In the genomic region with DNA sequence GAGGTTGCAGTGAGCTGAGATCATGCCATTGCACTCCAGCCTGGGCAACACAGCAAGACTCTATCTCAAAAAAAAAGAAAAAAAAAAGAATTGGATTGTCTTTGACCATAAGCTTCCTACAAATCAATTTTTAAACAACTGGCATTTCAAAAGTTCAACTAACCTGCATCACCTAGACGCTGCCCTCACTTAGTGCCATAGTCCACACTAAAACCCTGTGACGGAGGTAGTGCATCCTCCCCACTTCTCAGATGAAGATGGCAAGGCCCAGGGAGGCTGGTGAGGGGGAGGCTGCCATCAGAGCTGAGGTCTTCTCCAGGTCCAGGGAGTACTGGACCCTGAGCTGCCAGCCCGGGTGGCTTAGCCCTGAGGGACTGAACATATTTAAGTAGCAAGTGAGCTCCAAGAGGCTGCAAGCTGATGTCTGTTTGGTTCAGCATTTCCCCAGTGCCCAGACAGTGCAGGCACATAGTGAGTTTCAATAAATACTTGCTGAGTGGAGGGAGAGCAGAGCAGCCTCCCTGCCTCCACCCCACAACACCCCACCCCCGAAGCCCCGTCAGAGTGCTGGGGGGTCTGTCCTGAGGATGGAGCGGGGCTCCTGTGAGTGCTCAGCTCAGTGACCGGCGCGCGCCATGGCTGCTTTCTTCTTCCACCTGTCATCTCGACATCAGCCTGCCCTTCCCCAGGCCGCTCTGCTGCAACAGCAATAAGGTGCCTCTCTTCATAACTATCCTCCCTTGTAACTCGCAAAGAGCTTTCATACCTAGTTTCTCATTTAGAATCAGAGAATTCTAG, we compare ENCODE assay signal across 21 cellular contexts. TPM values are rescaled to one million over a fixed set of nuclear protein-coding genes. Genes with fewer than 3 reads are reported as not detected.
DNase-seq lines count a peak whose midpoint lies in the region; ATAC-seq and TF ChIP-seq lines count a peak whose summit lies in the region.
"Had no signal": no experiment of that assay in that cellular context is flagged by ENCODE, and none has a peak within 500 bp of the region (broad histone marks: within the 10 kb centered on the region; RNA-seq: fewer than 3 reads in every experiment).

No MANE protein-coding gene starts in this region.

- peak overlapping the region; percentile 94 for H3K27ac ChIP-seq in RWPE2 (ENCODE audit: poor library complexity, severe bottlenecking)
- H3K27ac ChIP-seq in left lung: peak overlapping the region; percentile 13 to 80
- peak overlapping the region; percentile 10 for H3K27ac ChIP-seq in psoas muscle

- WGBS in psoas muscle, 3 donors: 94% methylated on average over 13 of the region's 13 CpGs

- intact Hi-C loops in CD14-positive monocyte (cut with micrococcal nuclease) (loop anchor here (2.0 to 10.0 kb wide), 3 partner anchors 32 to 179 kb away; partner anchors contain the start of genes MGLL (in 1 of the 2) and TPRA1 (in 1 of the 2)), left lung (cut with DNase I) (no loop called here), psoas muscle (cut with DNase I) (no loop called here)

- H3K4me1 Mint-ChIP-seq in CD14-positive monocyte: peaks cover 76% of the 10 kb centered on the region
- H3K4me1 Mint-ChIP-seq in type B pancreatic cell (ENCODE audit: unreplicated experiment): peaks cover 9% of the 10 kb centered on the region

- H3K4me1 ChIP-seq in RWPE2 (ENCODE audit: insufficient read depth, poor library complexity, severe bottlenecking) (peaks cover 33% of the 10 kb centered on the region), left lung (peaks cover 9 to 86% of the 10 kb centered on the region in 2 donors), psoas muscle (peaks cover 50% of the 10 kb centered on the region)

- H3K4me3 ChIP-seq in RWPE2 (ENCODE audit: severe bottlenecking) (no peak overlapping the region), left lung (no peak overlapping the region), psoas muscle (no peak overlapping the region)
- H3K4me3 ChIP-seq: dorsolateral prefrontal cortex, tibial nerve had no signal

- ATAC-seq in RWPE2 (ENCODE audit: low read depth): no peak
- ATAC-seq in left lung: no peak
- no peak for ATAC-seq in psoas muscle
- no peak for ATAC-seq in GM19463 (IDR thresholded peaks at IDR 0.05; ENCODE audit: unreplicated experiment)

- H3K27me3 Mint-ChIP-seq in CD14-positive monocyte (ENCODE audit: low read depth in 3 of 3) (peaks cover 0 to 5% (median 0%) of the 10 kb centered on the region in 3 donors), type B pancreatic cell (peaks cover 3% of the 10 kb centered on the region)

- H3K9me3 Mint-ChIP-seq in CD14-positive monocyte: peaks cover 0 to 5% (median 1%) of the 10 kb centered on the region in 7 donors
- H3K9me3 Mint-ChIP-seq in type B pancreatic cell: peaks cover 6% of the 10 kb centered on the region
- H3K9me3 Mint-ChIP-seq: activated naive CD4-positive, alpha-beta T cell treated with anti-CD3 and anti-CD28 coated beads, Interleukin-2, amount 10 ng/mL, durations not matched to agents 7 days and 5 days; T-helper 1 cell treated with Interleukin-12 subunit alpha and Interleukin-12 subunit beta and Interleukin-4 antibody, amounts not matched to agents 30 μg/mL and 1 μg/mL, for 36 hours had no signal

- H3K27ac Mint-ChIP-seq in CD14-positive monocyte: peak overlapping the region; percentile 51 to 96 (median 89)
- no peak overlapping the region for H3K27ac Mint-ChIP-seq in type B pancreatic cell
- H3K27ac Mint-ChIP-seq: activated naive CD4-positive, alpha-beta T cell treated with anti-CD3 and anti-CD28 coated beads, Interleukin-2, amount 10 ng/mL, durations not matched to agents 7 days and 5 days; stimulated activated naive CD8-positive, alpha-beta T cell treated with anti-CD3 and anti-CD28 coated beads, Interleukin-15, Interleukin-2, amounts not matched to agents 100 ng/mL and 50 ng/mL, for 24 hours; T-helper 1 cell treated with Interleukin-12 subunit alpha and Interleukin-12 subunit beta and Interleukin-4 antibody, amounts not matched to agents 30 μg/mL and 1 μg/mL, for 36 hours had no signal

- H3K36me3 ChIP-seq in RWPE2 (ENCODE audit: low read depth): no peaks in the 10 kb centered on the region
- H3K36me3 ChIP-seq in left lung: no peaks in the 10 kb centered on the region
- H3K36me3 ChIP-seq in psoas muscle (ENCODE audit: insufficient read depth in 1 of 2, low read depth in 1 of 2): no peaks in the 10 kb centered on the region

- H3K9me3 ChIP-seq in RWPE2 (ENCODE audit: severe bottlenecking) (peaks cover 3% of the 10 kb centered on the region), left lung (no peaks in the 10 kb centered on the region), psoas muscle (no peaks in the 10 kb centered on the region)

- H3K27me3 ChIP-seq in RWPE2 (ENCODE audit: insufficient read depth, poor library complexity, severe bottlenecking) (no peaks in the 10 kb centered on the region), left lung (no peaks in the 10 kb centered on the region), psoas muscle (ENCODE audit: insufficient read depth in 3 of 3, low read length in 2 of 3) (no peaks in the 10 kb centered on the region)
- H3K27me3 ChIP-seq: dorsolateral prefrontal cortex, tibial nerve had no signal

- H3K4me3 Mint-ChIP-seq in CD14-positive monocyte: no peak overlapping the region
- no peak overlapping the region for H3K4me3 Mint-ChIP-seq in type B pancreatic cell
- H3K4me3 Mint-ChIP-seq: activated naive CD4-positive, alpha-beta T cell treated with anti-CD3 and anti-CD28 coated beads, Interleukin-2, amount 10 ng/mL, durations not matched to agents 7 days and 5 days; stimulated activated naive CD8-positive, alpha-beta T cell treated with anti-CD3 and anti-CD28 coated beads, Interleukin-15, Interleukin-2, amounts not matched to agents 100 ng/mL and 50 ng/mL, for 24 hours; T-helper 1 cell treated with Interleukin-12 subunit alpha and Interleukin-12 subunit beta and Interleukin-4 antibody, amounts not matched to agents 30 μg/mL and 1 μg/mL, for 36 hours had no signal

- H3K36me3 Mint-ChIP-seq in CD14-positive monocyte: peaks cover 0 to 7% of the 10 kb centered on the region in 2 donors
- H3K36me3 Mint-ChIP-seq in type B pancreatic cell: no peaks in the 10 kb centered on the region
- H3K36me3 Mint-ChIP-seq: activated naive CD4-positive, alpha-beta T cell treated with anti-CD3 and anti-CD28 coated beads, Interleukin-2, amount 10 ng/mL, durations not matched to agents 7 days and 5 days had no signal

- TF ChIP-seq CTCF in CD14-positive monocyte (IDR thresholded peaks at IDR 0.05) (no peak), RWPE2 (IDR thresholded peaks at IDR 0.05; ENCODE audit: poor library complexity, severe bottlenecking) (no peak), left lung (IDR thresholded peaks at IDR 0.05) (no peak), psoas muscle (IDR thresholded peaks at IDR 0.05) (no peak), type B pancreatic cell (conservative IDR thresholded peaks at IDR 0.05) (no peak)

- DNase-seq in CD14-positive monocyte (ENCODE audit: low spot score) (no peak), RWPE2 (ENCODE audit: low spot score) (no peak), left lung (no peak), psoas muscle (peak in 1 of 2 donors; percentile 19), NCI-H1417 treated with DMSO at 0.1 percent for 48 hours (lab: John Stamatoyannopoulos, UW) (no peak), type B pancreatic cell (ENCODE audit: extremely low spot score, unreplicated experiment) (no peak)
- DNase-seq in activated CD4-positive, alpha-beta T cell treated with anti-CD3 and anti-CD28 coated beads, Interleukin-2, amount 50 U/mL, for 4 hours: no peak
- DNase-seq: activated CD4-positive, alpha-beta T cell treated with anti-CD3 and anti-CD28 coated beads for 4 hours; activated naive CD4-positive, alpha-beta T cell treated with anti-CD3 and anti-CD28 coated beads, Interleukin-2, amount 10 ng/mL, durations not matched to agents 7 days and 5 days; dorsolateral prefrontal cortex; EL; foreskin fibroblast; HCEC 1CT; NCI-H1930; NCI-H345; NCI-H774; stimulated activated CD4-positive, alpha-beta T cell treated with anti-CD3 and anti-CD28 coated beads, Interleukin-4, amount 100 ng/mL, for 4 hours had no signal

RNA-seq across cellular contexts. Expression of gene MGLL, which starts 52.8 kb away (rescaled TPM):
- 1 to 10 TPM; 4.4 to 10.0 TPM for polyA plus RNA-seq in CD14-positive monocyte
- total RNA-seq in left lung: 100 to 1,000 TPM; 214 to 318 TPM
- 10 to 100 TPM; 53.7 to 85.6 (median 63.2) TPM for total RNA-seq in psoas muscle
- 10 to 100 TPM; 32.8 to 64.9 (median 47.5) TPM for polyA plus RNA-seq in psoas muscle
- total RNA-seq in type B pancreatic cell (ENCODE audit: low replicate concordance): 9.4 and 28.8 TPM in 2 replicates

Comparison
In these comparisons a context has a peak if more than half of its experiments do, and no peak if none do; other contexts are left out.
1. H3K27ac ChIP-seq: peak in every context shown above with its lines; median percentile 94 in RWPE2; 46 in left lung; 10 in psoas muscle.
2. intact Hi-C loops: an anchor here in CD14-positive monocyte (2.0 to 10.0 kb wide); none called in left lung and psoas muscle.